ENCODE assay signal across 1 cellular context in genomic region chr16:56994311-56994710, GRCh38.
TF ChIP-seq lines count a peak whose summit lies in the region.

No MANE protein-coding gene starts in this region.

TF ChIP-seq in SK-N-SH treated with all-trans-retinoic acid at 6 μM for 48 hours, 23 proteins besides CTCF, POLR2A, EP300 and RAD21 (continued from another document):
- TF ChIP-seq TSHZ2 (CRISPR knock-in tag; IDR thresholded peaks at IDR 0.05) (no peak), ZC3H10 (CRISPR knock-in tag; IDR thresholded peaks at IDR 0.05) (no peak), ZNF565 (CRISPR knock-in tag; conservative IDR thresholded peaks at IDR 0.05; ENCODE audit: low read depth) (no peak), PPARA (CRISPR knock-in tag; IDR thresholded peaks at IDR 0.05; ENCODE audit: borderline replicate concordance) (no peak), SNAI2 (CRISPR knock-in tag; IDR thresholded peaks at IDR 0.05) (no peak), PATZ1 (CRISPR knock-in tag; IDR thresholded peaks at IDR 0.05; ENCODE audit: borderline replicate concordance) (no peak), GLIS3 (CRISPR knock-in tag; IDR thresholded peaks at IDR 0.05) (no peak), ZNF8 (CRISPR knock-in tag; IDR thresholded peaks at IDR 0.05) (no peak)
